ENCODE assay signal across 9 cellular contexts in genomic region chr17:17356149-17356930, GRCh38. TPM values are rescaled to one million over a fixed set of nuclear protein-coding genes. Genes with fewer than 3 reads are reported as not detected.
DNase-seq lines count a peak whose midpoint lies in the region; ATAC-seq and TF ChIP-seq lines count a peak whose summit lies in the region.
"Had no signal": no experiment of that assay in that cellular context is flagged by ENCODE, and none has a peak within 500 bp of the region (broad histone marks: within the 10 kb centered on the region; RNA-seq: fewer than 3 reads in every experiment).

No MANE protein-coding gene starts in this region.

- H3K27ac ChIP-seq in neural progenitor cell (no peak overlapping the region), stomach (no peak overlapping the region)

- no peak for TF ChIP-seq POLR2A in stomach (IDR thresholded peaks at IDR 0.05)

- H3K9me3 ChIP-seq in neural progenitor cell (ENCODE audit: low read depth) (no peaks in the 10 kb centered on the region), stomach (no peaks in the 10 kb centered on the region)

- TF ChIP-seq EP300 in stomach (IDR thresholded peaks at IDR 0.05): no peak

- intact Hi-C loops in activated T-helper 1 cell treated with anti-CD3 and anti-CD28 coated beads, Interleukin-12 subunit alpha, Interleukin-12 subunit beta, Interleukin-2, Interleukin-4 antibody, amounts not matched to agents 30 ng/mL and 10 ng/mL and 1 ng/mL, durations not matched to agents 14 hours and 24 hours and 36 hours (cut with micrococcal nuclease): loop anchor here (1.0 to 5.0 kb wide), 4 partner anchors 84 to 676 kb away; partner anchors contain the start of gene RASD1
- intact Hi-C loops in stomach (cut with DNase I; ENCODE audit: low total_unique reads): loop anchor here (5.0 to 10.0 kb wide), 2 partner anchors 138 to 286 kb away; partner anchors contain the start of gene RASD1

- H3K4me1 ChIP-seq in neural progenitor cell (no peaks in the 10 kb centered on the region), stomach (peaks cover 0 to 13% (median 6%) of the 10 kb centered on the region in 4 donors)

- H3K27me3 ChIP-seq in neural progenitor cell (no peaks in the 10 kb centered on the region), stomach (peaks cover 0 to 21% (median 0%) of the 10 kb centered on the region in 3 donors)

- peaks cover 19% of the 10 kb centered on the region for H3K27me3 Mint-ChIP-seq in activated T-helper 1 cell treated with anti-CD3 and anti-CD28 coated beads, Interleukin-12 subunit alpha, Interleukin-12 subunit beta, Interleukin-2, Interleukin-4 antibody, amounts not matched to agents 30 ng/mL and 10 ng/mL and 1 ng/mL, durations not matched to agents 14 hours and 24 hours and 36 hours (ENCODE audit: insufficient read depth)
- peaks cover 2% of the 10 kb centered on the region for H3K27me3 Mint-ChIP-seq in neural progenitor cell (ENCODE audit: insufficient read depth, low read depth)

- H3K4me3 Mint-ChIP-seq in activated T-helper 1 cell treated with anti-CD3 and anti-CD28 coated beads, Interleukin-12 subunit alpha, Interleukin-12 subunit beta, Interleukin-2, Interleukin-4 antibody, amounts not matched to agents 30 ng/mL and 10 ng/mL and 1 ng/mL, durations not matched to agents 14 hours and 24 hours and 36 hours: no peak overlapping the region
- H3K4me3 Mint-ChIP-seq in neural progenitor cell: peak overlapping the region; percentile 18
- H3K4me3 Mint-ChIP-seq: dendritic cell treated with granulocyte-macrophage colony-stimulating factor and Interleukin-4, amounts not matched to agents 40 ng/mL and 50 ng/mL, for 4 days had no signal

- no peaks in the 10 kb centered on the region for H3K36me3 ChIP-seq in neural progenitor cell
- no peaks in the 10 kb centered on the region for H3K36me3 ChIP-seq in stomach

- TF ChIP-seq CTCF in LNCAP (IDR thresholded peaks at IDR 0.05): peak; percentile 99
- TF ChIP-seq CTCF in fibroblast of the aortic adventitia (IDR thresholded peaks at IDR 0.05; ENCODE audit: insufficient read depth, low read length): peak; percentile 100
- peak; percentile 99 for TF ChIP-seq CTCF in neural progenitor cell (IDR thresholded peaks at IDR 0.05)
- TF ChIP-seq CTCF in stomach (IDR thresholded peaks at IDR 0.05): peak in 6 of 7 experiments; percentile 90 to 100 (median 100)

- H3F3A ChIP-seq in neural progenitor cell (ENCODE audit: low read depth): no peaks in the 10 kb centered on the region

- H3K4me2 ChIP-seq in neural progenitor cell: no peak overlapping the region

- no peaks in the 10 kb centered on the region for H3K36me3 Mint-ChIP-seq in activated T-helper 1 cell treated with anti-CD3 and anti-CD28 coated beads, Interleukin-12 subunit alpha, Interleukin-12 subunit beta, Interleukin-2, Interleukin-4 antibody, amounts not matched to agents 30 ng/mL and 10 ng/mL and 1 ng/mL, durations not matched to agents 14 hours and 24 hours and 36 hours (ENCODE audit: low read depth)
- H3K36me3 Mint-ChIP-seq in neural progenitor cell: no peaks in the 10 kb centered on the region

- H3K9ac ChIP-seq in neural progenitor cell: no peak overlapping the region

- ATAC-seq in GM19452 (IDR thresholded peaks at IDR 0.05; ENCODE audit: unreplicated experiment): no peak

- H3K27ac Mint-ChIP-seq in activated T-helper 1 cell treated with anti-CD3 and anti-CD28 coated beads, Interleukin-12 subunit alpha, Interleukin-12 subunit beta, Interleukin-2, Interleukin-4 antibody, amounts not matched to agents 30 ng/mL and 10 ng/mL and 1 ng/mL, durations not matched to agents 14 hours and 24 hours and 36 hours: no peak overlapping the region
- H3K27ac Mint-ChIP-seq in neural progenitor cell: no peak overlapping the region
- H3K27ac Mint-ChIP-seq: dendritic cell treated with granulocyte-macrophage colony-stimulating factor and Interleukin-4, amounts not matched to agents 40 ng/mL and 50 ng/mL, for 4 days had no signal

- WGBS in stomach, 5 donors: 62 to 72% (median 67%) methylated on average over 10 of the region's 10 CpGs

- no peaks in the 10 kb centered on the region for H3K9me3 Mint-ChIP-seq in activated T-helper 1 cell treated with anti-CD3 and anti-CD28 coated beads, Interleukin-12 subunit alpha, Interleukin-12 subunit beta, Interleukin-2, Interleukin-4 antibody, amounts not matched to agents 30 ng/mL and 10 ng/mL and 1 ng/mL, durations not matched to agents 14 hours and 24 hours and 36 hours
- peaks cover 14% of the 10 kb centered on the region for H3K9me3 Mint-ChIP-seq in neural progenitor cell

- H3K79me2 ChIP-seq in neural progenitor cell (ENCODE audit: low read depth): no peaks in the 10 kb centered on the region

- peak; percentile 62 for DNase-seq in DMS79 treated with DMSO at 0.1 percent for 48 hours (lab: John Stamatoyannopoulos, UW)
- peak; percentile 81 for DNase-seq in RKO (ENCODE audit: low spot score)
- DNase-seq in activated T-helper 1 cell treated with anti-CD3 and anti-CD28 coated beads, Interleukin-12 subunit alpha, Interleukin-12 subunit beta, Interleukin-2, Interleukin-4 antibody, amounts not matched to agents 30 ng/mL and 10 ng/mL and 1 ng/mL, durations not matched to agents 14 hours and 24 hours and 36 hours (ENCODE audit: low spot score): peak; percentile 55
- peak; percentile 89 for DNase-seq in fibroblast of the aortic adventitia (ENCODE audit: low read depth)
- DNase-seq in neural progenitor cell (ENCODE audit: low spot score): peak; percentile 90
- DNase-seq in stomach: peak; percentile 83

- H3K4me3 ChIP-seq in fibroblast of the aortic adventitia (ENCODE audit: low read depth, low read length) (no peak overlapping the region), neural progenitor cell (no peak overlapping the region), stomach (no peak overlapping the region)

- H3K4me1 Mint-ChIP-seq in activated T-helper 1 cell treated with anti-CD3 and anti-CD28 coated beads, Interleukin-12 subunit alpha, Interleukin-12 subunit beta, Interleukin-2, Interleukin-4 antibody, amounts not matched to agents 30 ng/mL and 10 ng/mL and 1 ng/mL, durations not matched to agents 14 hours and 24 hours and 36 hours (ENCODE audit: low read depth): no peaks in the 10 kb centered on the region
- peaks cover 19% of the 10 kb centered on the region for H3K4me1 Mint-ChIP-seq in neural progenitor cell

- no peaks in the 10 kb centered on the region for H4K20me1 ChIP-seq in neural progenitor cell (ENCODE audit: low read depth)

- peak overlapping the region; percentile 26 for H2AFZ ChIP-seq in neural progenitor cell (replicated peaks)

RNA-seq across cellular contexts. Expression of gene NT5M, which starts 53.2 kb away (rescaled TPM):
- 5.1 and 5.8 TPM in 2 replicates for total RNA-seq in activated T-helper 1 cell treated with anti-CD3 and anti-CD28 coated beads, Interleukin-12 subunit alpha, Interleukin-12 subunit beta, Interleukin-2, Interleukin-4 antibody, amounts not matched to agents 30 ng/mL and 10 ng/mL and 1 ng/mL, durations not matched to agents 14 hours and 24 hours and 36 hours
- 2.3 TPM in 1 of 2 replicates, not detected in the other for total RNA-seq in fibroblast of the aortic adventitia (ENCODE audit: low replicate concordance)
- total RNA-seq in neural progenitor cell (ENCODE audit: low replicate concordance): 4.1 and 9.0 TPM in 2 replicates
- total RNA-seq in stomach: 1 to 10 TPM in 2 of 5 donors, under 1 TPM in 1, not detected in 2; 0.72 to 6.6 (median 2.2) TPM
- 1 to 10 TPM; 1.5 to 4.4 (median 3.3) TPM for polyA plus RNA-seq in stomach
